Comparison of ENCODE assay signal across 10 cellular contexts in the genomic region with DNA sequence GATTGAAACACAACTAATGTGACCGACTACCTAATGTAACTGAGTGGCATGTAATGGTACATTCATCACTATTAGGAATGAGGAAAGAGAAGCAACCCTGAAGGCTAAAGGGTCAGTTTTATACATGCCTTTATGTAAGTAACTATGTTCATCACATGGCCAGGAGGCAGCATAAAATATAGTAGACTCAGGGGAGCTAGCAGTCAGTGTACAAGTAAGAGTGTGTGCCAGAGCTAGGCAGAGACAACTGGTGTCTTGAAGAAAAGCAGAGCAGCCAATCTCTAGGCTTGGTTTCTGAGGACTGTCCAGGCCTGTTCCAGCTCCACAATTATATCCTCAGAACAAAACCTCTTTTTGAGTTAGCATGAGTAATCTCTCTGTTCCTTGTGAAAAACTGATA. TPM values are rescaled to one million over a fixed set of nuclear protein-coding genes. Genes with fewer than 3 reads are reported as not detected.
DNase-seq lines count a peak whose midpoint lies in the region; ATAC-seq and TF ChIP-seq lines count a peak whose summit lies in the region.
"Had no signal": no experiment of that assay in that cellular context is flagged by ENCODE, and none has a peak within 500 bp of the region (broad histone marks: within the 10 kb centered on the region; RNA-seq: fewer than 3 reads in every experiment).

No MANE protein-coding gene starts in this region.

- TF ChIP-seq CTCF in breast epithelium (IDR thresholded peaks at IDR 0.05) (no peak), MCF 10A (IDR thresholded peaks at IDR 0.05; ENCODE audit: unreplicated experiment) (no peak), dorsolateral prefrontal cortex (IDR thresholded peaks at IDR 0.05 in 54 of 56, conservative IDR thresholded peaks at IDR 0.05 in 2 of 56; ENCODE audit: low read depth in 1 of 56, partially characterized antibody in 56 of 56) (no peak), upper lobe of left lung (IDR thresholded peaks at IDR 0.05) (no peak), tibial artery (IDR thresholded peaks at IDR 0.05) (no peak)

- H3K4me1 Mint-ChIP-seq in MCF 10A (ENCODE audit: insufficient read depth, unreplicated experiment), result peaks cover 39% of the 10 kb centered on the region

- ATAC-seq in upper lobe of left lung (ENCODE audit: low FRiP score in 2 of 2), result peak; percentile 26 to 55

- WGBS in upper lobe of left lung, 2 donors, result 61 to 82% methylated on average over 1 of the region's 1 CpG

- H3K9me3 Mint-ChIP-seq in MCF 10A (ENCODE audit: unreplicated experiment), result no peaks in the 10 kb centered on the region

- H3K4me1 ChIP-seq in breast epithelium (no peaks in the 10 kb centered on the region), upper lobe of left lung (peaks cover 8 to 29% (median 18%) of the 10 kb centered on the region in 4 donors), tibial artery (peaks cover 0 to 42% (median 11%) of the 10 kb centered on the region in 4 donors)

- no peaks in the 10 kb centered on the region for H3K9me3 ChIP-seq in breast epithelium
- no peaks in the 10 kb centered on the region for H3K9me3 ChIP-seq in upper lobe of left lung
- no peaks in the 10 kb centered on the region for H3K9me3 ChIP-seq in tibial artery

- TF ChIP-seq EP300 in upper lobe of left lung (IDR thresholded peaks at IDR 0.05), result no peak

- no peaks in the 10 kb centered on the region for H3K27me3 Mint-ChIP-seq in MCF 10A (ENCODE audit: insufficient read depth, unreplicated experiment)

- DNase-seq in breast epithelium (ENCODE audit: low spot score in 2 of 2), result no peak
- DNase-seq in MCF 10A (ENCODE audit: unreplicated experiment), result no peak
- peak in 1 of 10 donors; percentile 30 for DNase-seq in dorsolateral prefrontal cortex
- peak; percentile 61 for DNase-seq in midbrain (lab: John Stamatoyannopoulos, UW)
- no peak for DNase-seq in upper lobe of left lung
- DNase-seq in NCI-H1105 (lab: John Stamatoyannopoulos, UW), result no peak
- no peak for DNase-seq in tibial artery
- no peak for DNase-seq in NCI-H446 (lab: John Stamatoyannopoulos, UW)

- no TSS peak for BruUV-seq in MCF 10A (replicated peaks; lab: Mats Ljungman, UMichigan)

- H3K27ac ChIP-seq in breast epithelium, result peak overlapping the region; percentile 23 to 61
- peak overlapping the region in 50 of 59 donors; percentile 6 to 82 (median 52) for H3K27ac ChIP-seq in dorsolateral prefrontal cortex
- no peak overlapping the region for H3K27ac ChIP-seq in upper lobe of left lung
- H3K27ac ChIP-seq in tibial artery, result no peak overlapping the region
- H3K27ac ChIP-seq: C4-2B, KMS-11 had no signal

- POLR2A ChIA-PET in MCF 10A (lab: Yijun Ruan, JAX), result interaction anchor here (0.5 to 3.6 kb wide), 6 partner anchors 11 to 64 kb away, joined by 3 to 18 read pairs (median 5); a partner anchor contains a TSS

- H3K36me3 ChIP-seq in breast epithelium (no peaks in the 10 kb centered on the region), upper lobe of left lung (no peaks in the 10 kb centered on the region), tibial artery (no peaks in the 10 kb centered on the region)

- H3K27ac Mint-ChIP-seq in MCF 10A (ENCODE audit: low read depth, unreplicated experiment), result no peak overlapping the region

- CTCF ChIA-PET in MCF 10A (lab: Yijun Ruan, JAX), result no interaction called here

- H3K36me3 Mint-ChIP-seq in MCF 10A (ENCODE audit: insufficient read depth, unreplicated experiment), result peaks cover 18% of the 10 kb centered on the region

- H3K4me3 ChIP-seq in breast epithelium, result no peak overlapping the region
- no peak overlapping the region for H3K4me3 ChIP-seq in dorsolateral prefrontal cortex
- no peak overlapping the region for H3K4me3 ChIP-seq in upper lobe of left lung
- no peak overlapping the region for H3K4me3 ChIP-seq in tibial artery

- TF ChIP-seq POLR2A in breast epithelium (IDR thresholded peaks at IDR 0.05) (no peak), upper lobe of left lung (IDR thresholded peaks at IDR 0.05) (no peak)

- H3K4me3 Mint-ChIP-seq in MCF 10A (ENCODE audit: unreplicated experiment), result no peak overlapping the region

- no peaks in the 10 kb centered on the region for H3K27me3 ChIP-seq in breast epithelium
- no peaks in the 10 kb centered on the region for H3K27me3 ChIP-seq in dorsolateral prefrontal cortex
- H3K27me3 ChIP-seq in upper lobe of left lung, result no peaks in the 10 kb centered on the region
- no peaks in the 10 kb centered on the region for H3K27me3 ChIP-seq in tibial artery

- intact Hi-C loops in breast epithelium (cut with DNase I; ENCODE audit: low total_unique reads) (no loop called here), MCF 10A (cut with micrococcal nuclease) (no loop called here), dorsolateral prefrontal cortex (cut with DNase I) (no loop called here), tibial artery (cut with DNase I; ENCODE audit: low total_unique reads) (no loop called here)

RNA-seq across cellular contexts. Expression of a gene that starts 18.1 kb away (rescaled TPM):
- total RNA-seq in breast epithelium (100 to 1,000 TPM in 1 of 3 donors, 10 to 100 TPM in 2; 35.1 to 101 (median 73.6) TPM), MCF 10A (2022) (148 and 167 TPM in 2 replicates), dorsolateral prefrontal cortex (100 to 1,000 TPM in 65 of 120 experiments, 10 to 100 TPM in 55; 79.4 to 130 (median 101) TPM), upper lobe of left lung (100 to 1,000 TPM in 3 of 6 donors, 10 to 100 TPM in 3; 52.1 to 151 (median 97.8) TPM)

Comparison
In these comparisons a context has a peak if more than half of its experiments do, and no peak if none do; other contexts are left out.
1. H3K27ac ChIP-seq: peak in breast epithelium (2 of 2) and dorsolateral prefrontal cortex (50 of 59); none in upper lobe of left lung (0 of 4) and tibial artery (0 of 2).